Comparison of ENCODE assay signal across 1 cellular context in the genomic region with DNA sequence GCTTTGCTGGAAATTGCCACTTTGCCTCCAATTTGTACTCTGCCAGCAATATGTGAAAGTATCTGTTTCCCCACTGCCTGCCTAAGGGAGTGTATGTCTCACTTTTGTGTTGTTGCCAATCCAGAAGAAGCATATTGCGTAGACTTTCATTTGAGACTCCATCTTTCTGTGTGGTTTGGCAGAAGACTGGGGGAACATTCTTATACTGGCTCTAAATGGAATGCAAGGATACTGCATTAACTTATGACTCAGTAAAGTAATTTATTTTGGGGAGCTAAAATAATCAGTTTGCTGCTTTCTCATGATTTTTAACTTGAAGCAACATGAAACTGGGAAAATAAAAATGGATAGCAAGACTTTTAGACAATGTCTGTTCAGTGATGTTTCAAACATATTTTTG.
TF ChIP-seq lines count a peak whose summit lies in the region.

No MANE protein-coding gene starts in this region.

TF ChIP-seq in SK-N-SH, 30 proteins besides CTCF, POLR2A, EP300 and RAD21 (continued from another document):
- TF ChIP-seq PBX3 (IDR thresholded peaks at IDR 0.05) = peak; percentile 60
- TF ChIP-seq MAX (IDR thresholded peaks at IDR 0.05; ENCODE audit: low read depth) = 0 out of 2 replicates have a peak, but pooled peaks have one; percentile 26
- TF ChIP-seq, protein P1, sequence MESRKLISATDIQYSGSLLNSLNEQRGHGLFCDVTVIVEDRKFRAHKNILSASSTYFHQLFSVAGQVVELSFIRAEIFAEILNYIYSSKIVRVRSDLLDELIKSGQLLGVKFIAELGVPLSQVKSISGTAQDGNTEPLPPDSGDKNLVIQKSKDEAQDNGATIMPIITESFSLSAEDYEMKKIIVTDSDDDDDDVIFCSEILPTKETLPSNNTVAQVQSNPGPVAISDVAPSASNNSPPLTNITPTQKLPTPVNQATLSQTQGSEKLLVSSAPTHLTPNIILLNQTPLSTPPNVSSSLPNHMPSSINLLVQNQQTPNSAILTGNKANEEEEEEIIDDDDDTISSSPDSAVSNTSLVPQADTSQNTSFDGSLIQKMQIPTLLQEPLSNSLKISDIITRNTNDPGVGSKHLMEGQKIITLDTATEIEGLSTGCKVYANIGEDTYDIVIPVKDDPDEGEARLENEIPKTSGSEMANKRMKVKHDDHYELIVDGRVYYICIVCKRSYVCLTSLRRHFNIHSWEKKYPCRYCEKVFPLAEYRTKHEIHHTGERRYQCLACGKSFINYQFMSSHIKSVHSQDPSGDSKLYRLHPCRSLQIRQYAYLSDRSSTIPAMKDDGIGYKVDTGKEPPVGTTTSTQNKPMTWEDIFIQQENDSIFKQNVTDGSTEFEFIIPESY (IDR thresholded peaks at IDR 0.05; ENCODE audit: borderline replicate concordance, low read depth) = 0 out of 2 replicates have a peak, but pooled peaks have one; percentile 30
